ENCODE assay signal across 8 cellular contexts in the genomic region with DNA sequence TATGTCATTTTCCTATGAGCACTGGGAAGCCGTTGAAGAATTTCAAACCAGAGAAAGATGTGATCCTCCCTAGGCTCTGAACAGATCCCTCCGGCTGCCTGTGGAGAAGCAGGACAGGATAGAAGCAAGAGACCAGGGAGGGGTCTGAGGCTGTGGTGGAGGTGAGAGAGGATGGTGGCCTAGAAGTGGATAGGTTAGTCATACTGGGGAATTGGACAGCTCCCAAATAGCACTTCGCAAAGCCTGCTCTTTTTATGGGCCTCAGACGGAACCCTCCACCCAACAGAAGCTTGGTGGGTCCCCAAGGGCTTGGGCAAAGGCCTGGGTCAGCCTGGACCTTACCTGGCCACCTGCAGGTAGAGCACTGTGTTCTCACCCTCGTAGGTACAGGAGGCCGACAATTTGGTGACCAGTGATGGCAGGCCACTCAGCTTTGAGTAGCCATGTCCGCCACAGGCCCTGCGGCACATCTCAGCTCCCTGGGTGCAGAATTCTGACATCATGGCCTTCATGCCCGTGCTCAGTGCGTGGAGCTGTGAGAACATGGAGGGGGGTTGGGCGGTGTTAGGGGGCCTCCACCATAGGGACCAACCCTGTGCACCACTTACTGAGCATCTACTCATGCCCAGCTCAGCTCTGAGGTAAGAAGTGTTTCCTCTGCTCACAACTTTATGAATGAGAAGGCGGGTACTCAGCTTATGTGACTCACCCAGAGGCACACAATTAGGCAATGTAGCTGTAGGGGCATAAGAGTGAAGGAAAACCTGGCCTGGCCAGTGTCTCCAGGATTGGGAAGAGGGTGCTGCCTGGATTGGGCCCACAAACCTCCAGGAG. TPM values are rescaled to one million over a fixed set of nuclear protein-coding genes. Genes with fewer than 3 reads are reported as not detected.
DNase-seq lines count a peak whose midpoint lies in the region; ATAC-seq and TF ChIP-seq lines count a peak whose summit lies in the region.

No MANE protein-coding gene starts in this region.

- H3K9me3 ChIP-seq in HUES6 (ENCODE audit: control insufficient read depth, insufficient read depth, low read depth, low read length) (no peaks in the 10 kb centered on the region), adrenal gland (replicated peaks in 1 of 3) (no peaks in the 10 kb centered on the region)

- DNase-seq in AG10803 (ENCODE audit: low read depth) = peak; percentile 90
- peak in 4 of 7 donors; percentile 58 to 71 (median 64) for DNase-seq in adrenal gland
- peak; percentile 57 for DNase-seq in kidney glomerular epithelial cell (lab: John Stamatoyannopoulos, UW)
- DNase-seq in D341Med (ENCODE audit: low spot score) = no peak
- no peak for DNase-seq in stimulated activated CD8-positive, alpha-beta memory T cell treated with anti-CD3 and anti-CD28 coated beads, Interleukin-4, amount 100 ng/mL, for 48 hours

- peaks cover 39% of the 10 kb centered on the region for H3K4me1 ChIP-seq in HUES6 (ENCODE audit: control insufficient read depth, insufficient read depth, low read length)
- peaks cover 0 to 4% of the 10 kb centered on the region in 2 donors for H3K4me1 ChIP-seq in adrenal gland (replicated peaks in 1 of 2)

- H3K36me3 ChIP-seq in HUES6 (ENCODE audit: control insufficient read depth, insufficient read depth, low read length) (no peaks in the 10 kb centered on the region), adrenal gland (replicated peaks in 1 of 2) (peaks cover 0 to 36% of the 10 kb centered on the region in 2 donors)

- TF ChIP-seq POLR2A in adrenal gland (IDR thresholded peaks at IDR 0.05) = no peak

- no peak overlapping the region for H3K27ac ChIP-seq in HUES6 (ENCODE audit: low read depth, low read length)
- no peak overlapping the region for H3K27ac ChIP-seq in adrenal gland

- ATAC-seq in HG03097 (IDR thresholded peaks at IDR 0.05; ENCODE audit: low FRiP score, unreplicated experiment) = no peak
- ATAC-seq in GM18861 (IDR thresholded peaks at IDR 0.05; ENCODE audit: unreplicated experiment) = no peak

- TF ChIP-seq CTCF in AG10803 (conservative IDR thresholded peaks at IDR 0.05; ENCODE audit: low read length) (no peak), adrenal gland (IDR thresholded peaks at IDR 0.05) (peak in 1 of 6 experiments; percentile 4)

- peak overlapping the region; percentile 7 for H3K9ac ChIP-seq in HUES6 (ENCODE audit: low read length)

- intact Hi-C loops in adrenal gland (cut with DNase I) = no loop called here

- 55 to 84% (median 78%) methylated on average over 3 to 12 of the region's 12 CpGs for WGBS in adrenal gland, 4 donors

- H3K4me3 ChIP-seq in AG10803 (ENCODE audit: low read length) (no peak overlapping the region), HUES6 (ENCODE audit: low read depth, low read length) (peak overlapping the region; percentile 3; the same call in 1 of the 2 replicates), adrenal gland (no peak overlapping the region)

- H3K27me3 ChIP-seq in HUES6 (ENCODE audit: control insufficient read depth, insufficient read depth, low read length) = no peaks in the 10 kb centered on the region
- H3K27me3 ChIP-seq in adrenal gland = no peaks in the 10 kb centered on the region

RNA-seq across cellular contexts. Expression of a gene that starts 10.6 kb away (rescaled TPM):
- total RNA-seq in adrenal gland = 10 to 100 TPM; 11.3 to 52.4 (median 32.8) TPM
- 10 to 100 TPM; 24.0 to 65.5 (median 56.4) TPM for polyA plus RNA-seq in adrenal gland

RNA-seq across cellular contexts. Expression of a gene that starts 34.4 kb away (rescaled TPM):
- 10 to 100 TPM in 3 of 8 donors, 1 to 10 TPM in 5; 7.2 to 17.9 (median 9.2) TPM for total RNA-seq in adrenal gland
- 10 to 100 TPM; 15.4 to 19.9 (median 16.1) TPM for polyA plus RNA-seq in adrenal gland

RNA-seq across cellular contexts. Expression of a gene that starts 50.9 kb away (rescaled TPM):
- total RNA-seq in adrenal gland = 10 to 100 TPM in 1 of 8 donors, 1 to 10 TPM in 7; 3.0 to 11.6 (median 5.8) TPM
- polyA plus RNA-seq in adrenal gland = 10 to 100 TPM in 1 of 3 donors, 1 to 10 TPM in 2; 4.9 to 12.5 (median 6.8) TPM

Comparison
In these comparisons a context has a peak if more than half of its experiments do, and no peak if none do; other contexts are left out.
1. DNase-seq: peak in AG10803 (single experiment), adrenal gland (4 of 7) and kidney glomerular epithelial cell (single experiment); none in D341Med (single experiment) and stimulated activated CD8-positive, alpha-beta memory T cell treated with anti-CD3 and anti-CD28 coated beads, Interleukin-4, amount 100 ng/mL, for 48 hours (single experiment).